ENCODE assay signal across 1 cellular context in the genomic region with DNA sequence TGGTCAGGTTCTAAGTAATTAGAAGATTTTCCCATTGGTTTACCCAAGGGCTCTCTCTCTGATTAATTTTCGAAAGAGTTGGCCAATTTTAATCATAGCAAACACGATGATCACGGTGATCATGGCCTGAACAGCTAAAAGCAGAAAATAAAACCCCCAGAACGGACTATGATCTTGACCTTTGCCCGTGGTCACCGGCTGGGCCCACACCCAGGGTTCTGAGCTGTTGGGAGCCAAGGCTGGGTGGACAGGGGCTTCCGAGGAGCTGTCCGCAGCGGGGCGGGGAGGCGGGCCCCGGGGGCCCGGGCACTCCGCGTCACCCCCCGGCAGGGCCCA.
TF ChIP-seq lines count a peak whose summit lies in the region.

No MANE protein-coding gene starts in this region.

TF ChIP-seq in IMR-90, 13 proteins besides CTCF, POLR2A, EP300 and RAD21 (continued from another document):
- TF ChIP-seq MAZ (IDR thresholded peaks at IDR 0.05; ENCODE audit: borderline replicate concordance, low read depth, low read length) (no peak), CHD1 (IDR thresholded peaks at IDR 0.05; ENCODE audit: low read depth, low read length) (no peak), RFX5 (IDR thresholded peaks at IDR 0.05; ENCODE audit: low read depth, low read length) (no peak), NFE2L2 (IDR thresholded peaks at IDR 0.05; ENCODE audit: low read depth, low read length) (no peak), RCOR1 (IDR thresholded peaks at IDR 0.05; ENCODE audit: insufficient replicate concordance, low read length) (no peak), MAFK (IDR thresholded peaks at IDR 0.05; ENCODE audit: low read depth, low read length) (no peak), CEBPB (IDR thresholded peaks at IDR 0.05; ENCODE audit: low read depth, low read length) (no peak), FOS (IDR thresholded peaks at IDR 0.05; ENCODE audit: low read depth, low read length) (no peak)
